1 cellular context compared by ENCODE assay signal in the genomic region with DNA sequence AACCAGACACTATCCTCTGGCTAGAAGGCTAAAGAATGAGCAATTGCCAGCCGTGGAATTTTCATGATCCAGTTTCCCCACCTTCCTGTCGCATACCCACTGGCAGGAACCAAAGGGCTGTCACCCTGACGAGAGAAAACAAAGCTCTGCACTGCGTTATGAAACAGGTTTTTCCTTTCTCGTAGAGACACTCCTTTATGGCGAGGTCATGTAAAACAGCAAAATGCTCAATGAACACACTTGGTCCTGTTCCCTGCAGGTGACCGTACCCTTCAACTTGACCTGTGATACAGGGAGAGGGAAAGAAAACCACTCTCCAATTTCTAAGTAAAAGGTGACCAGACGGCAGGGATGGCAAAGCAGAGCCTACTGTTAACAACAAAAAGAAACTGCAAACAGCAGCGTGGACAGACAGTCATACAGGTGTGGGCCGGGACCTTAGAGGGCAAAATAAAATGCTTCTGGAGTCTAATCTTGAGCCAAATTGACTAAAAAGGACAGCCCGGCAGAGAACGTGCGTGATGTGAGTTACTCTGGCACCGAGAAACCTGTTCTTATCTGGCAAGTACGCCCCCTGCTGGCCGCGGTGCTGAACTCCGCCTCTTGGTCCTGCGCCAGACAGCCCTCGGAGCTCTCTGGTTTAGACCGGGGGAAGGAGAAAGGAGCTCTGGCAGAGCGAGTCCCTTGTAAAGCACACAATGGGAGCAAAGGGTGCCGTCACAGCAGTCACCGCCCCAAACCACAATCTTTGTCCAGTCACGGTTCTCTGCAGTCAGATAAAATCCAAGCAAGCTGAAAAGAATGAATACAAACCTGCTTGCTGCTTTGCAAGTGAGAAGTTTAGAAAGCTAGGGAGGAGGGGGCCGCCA.
A peak's percentile ranks its signal among the peaks of the same experiment; 100 is the strongest.
TF ChIP-seq lines count a peak whose summit lies in the region.

No MANE protein-coding gene starts in this region.

TF ChIP-seq in H1, 55 proteins besides CTCF, POLR2A, EP300 and RAD21:
- no peak for TF ChIP-seq NRF1 (IDR thresholded peaks at IDR 0.05; ENCODE audit: low read depth, low read length)
- TF ChIP-seq HDAC6 (IDR thresholded peaks at IDR 0.05; ENCODE audit: low read depth, low read length): no peak
- TF ChIP-seq POU5F1 (IDR thresholded peaks at IDR 0.05; ENCODE audit: low read depth, low read length): no peak
- no peak for TF ChIP-seq TEAD4 (IDR thresholded peaks at IDR 0.05; ENCODE audit: low read depth, low read length)
- no peak for TF ChIP-seq HDAC2 (IDR thresholded peaks at IDR 0.05; ENCODE audit: borderline replicate concordance in 1 of 2, low read depth in 2 of 2, low read length in 2 of 2)
- TF ChIP-seq CREB1 (IDR thresholded peaks at IDR 0.05): no peak
- no peak for TF ChIP-seq KDM5A (IDR thresholded peaks at IDR 0.05; ENCODE audit: low read length)
- TF ChIP-seq SUZ12 (IDR thresholded peaks at IDR 0.05; ENCODE audit: low read length): no peak
- TF ChIP-seq TBP (IDR thresholded peaks at IDR 0.05; ENCODE audit: low read depth, low read length): no peak; the same call in 1 of the 2 replicates
- no peak for TF ChIP-seq EGR1 (IDR thresholded peaks at IDR 0.05; ENCODE audit: borderline replicate concordance, low read depth, low read length)
- 0 out of 2 replicates have a peak, but pooled peaks have one; percentile 13 for TF ChIP-seq RXRA (IDR thresholded peaks at IDR 0.05; ENCODE audit: insufficient read depth, low read depth, low read length)
- no peak for TF ChIP-seq KDM1A (IDR thresholded peaks at IDR 0.05; ENCODE audit: borderline replicate concordance, low read length)
- no peak for TF ChIP-seq SIX5 (IDR thresholded peaks at IDR 0.05; ENCODE audit: low read depth, low read length)
- TF ChIP-seq GTF2F1 (IDR thresholded peaks at IDR 0.05; ENCODE audit: borderline replicate concordance, low read depth, low read length): no peak
- no peak for TF ChIP-seq JUND (IDR thresholded peaks at IDR 0.05; ENCODE audit: low read length)
- TF ChIP-seq GABPA (IDR thresholded peaks at IDR 0.05; ENCODE audit: borderline replicate concordance, insufficient read depth, low read length): no peak
- TF ChIP-seq MAFK (IDR thresholded peaks at IDR 0.05; ENCODE audit: low read depth, low read length): no peak
- peak; percentile 52 for TF ChIP-seq TAF7 (optimal IDR thresholded peaks at IDR 0.05; ENCODE audit: borderline replicate concordance, low read depth, low read length)
- no peak for TF ChIP-seq TCF12 (IDR thresholded peaks at IDR 0.05; ENCODE audit: low read depth, low read length)
- no peak for TF ChIP-seq SRF (IDR thresholded peaks at IDR 0.05; ENCODE audit: low read depth, low read length)
- TF ChIP-seq CHD2 (IDR thresholded peaks at IDR 0.05; ENCODE audit: low read length): no peak
- TF ChIP-seq BACH1 (IDR thresholded peaks at IDR 0.05; ENCODE audit: low read length): no peak; the same call in 1 of the 2 replicates
- peak; percentile 48; the same call in 1 of the 2 replicates for TF ChIP-seq TAF1 (IDR thresholded peaks at IDR 0.05; ENCODE audit: low read depth, low read length)
- no peak for TF ChIP-seq CBX5 (IDR thresholded peaks at IDR 0.05; ENCODE audit: low read depth, low read length)
- peak; percentile 86 for TF ChIP-seq RBBP5 (IDR thresholded peaks at IDR 0.05; ENCODE audit: borderline replicate concordance, low read depth, low read length)
- TF ChIP-seq SP1 (IDR thresholded peaks at IDR 0.05; ENCODE audit: low read depth, low read length): no peak
- TF ChIP-seq RNF2 (IDR thresholded peaks at IDR 0.05; ENCODE audit: borderline replicate concordance, low read depth, low read length, missing control alignments, poor library complexity, severe bottlenecking): no peak
- peak; percentile 25 for TF ChIP-seq NANOG (IDR thresholded peaks at IDR 0.05; ENCODE audit: insufficient read depth, low read depth, low read length, poor library complexity, severe bottlenecking)
- peak; percentile 79 for TF ChIP-seq ASH2L (IDR thresholded peaks at IDR 0.05; ENCODE audit: low read length)
- no peak for TF ChIP-seq PHF8 (conservative IDR thresholded peaks at IDR 0.05; ENCODE audit: low read depth, low read length)
- TF ChIP-seq JUN (IDR thresholded peaks at IDR 0.05; ENCODE audit: low read depth, low read length): no peak
- TF ChIP-seq SP2 (IDR thresholded peaks at IDR 0.05; ENCODE audit: low read length): no peak
- TF ChIP-seq CTBP2 (IDR thresholded peaks at IDR 0.05; ENCODE audit: borderline replicate concordance, insufficient read depth, insufficient read length, low read length): no peak
- no peak for TF ChIP-seq FOSL1 (IDR thresholded peaks at IDR 0.05; ENCODE audit: insufficient read depth, low read depth, low read length)
- TF ChIP-seq KDM4A (IDR thresholded peaks at IDR 0.05; ENCODE audit: low read depth, low read length, severe bottlenecking): no peak
- TF ChIP-seq CHD1 (IDR thresholded peaks at IDR 0.05; ENCODE audit: low read depth, low read length): no peak
- TF ChIP-seq MAX (IDR thresholded peaks at IDR 0.05): peak; percentile 43; the same call in 1 of the 2 replicates
- TF ChIP-seq, protein P1, sequence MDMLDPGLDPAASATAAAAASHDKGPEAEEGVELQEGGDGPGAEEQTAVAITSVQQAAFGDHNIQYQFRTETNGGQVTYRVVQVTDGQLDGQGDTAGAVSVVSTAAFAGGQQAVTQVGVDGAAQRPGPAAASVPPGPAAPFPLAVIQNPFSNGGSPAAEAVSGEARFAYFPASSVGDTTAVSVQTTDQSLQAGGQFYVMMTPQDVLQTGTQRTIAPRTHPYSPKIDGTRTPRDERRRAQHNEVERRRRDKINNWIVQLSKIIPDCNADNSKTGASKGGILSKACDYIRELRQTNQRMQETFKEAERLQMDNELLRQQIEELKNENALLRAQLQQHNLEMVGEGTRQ (IDR thresholded peaks at IDR 0.05; ENCODE audit: low read length): no peak
- TF ChIP-seq RFX5 (IDR thresholded peaks at IDR 0.05; ENCODE audit: borderline replicate concordance, low read depth, low read length): no peak
- TF ChIP-seq SAP30 (IDR thresholded peaks at IDR 0.05; ENCODE audit: insufficient read depth, insufficient replicate concordance, low read length): no peak
- no peak for TF ChIP-seq POLR2AphosphoS5 (IDR thresholded peaks at IDR 0.05; ENCODE audit: low read depth, low read length)
- peak; percentile 66; the same call in 1 of the 2 replicates for TF ChIP-seq YY1 (IDR thresholded peaks at IDR 0.05; ENCODE audit: low read depth, low read length)
- TF ChIP-seq ATF2 (IDR thresholded peaks at IDR 0.05; ENCODE audit: low read length): no peak
- no peak for TF ChIP-seq SP4 (IDR thresholded peaks at IDR 0.05; ENCODE audit: low read length)
- TF ChIP-seq CBX8 (IDR thresholded peaks at IDR 0.05; ENCODE audit: borderline replicate concordance, low read depth, low read length): no peak
- no peak for TF ChIP-seq E2F6 (IDR thresholded peaks at IDR 0.05)
- no peak for TF ChIP-seq ZNF274 (IDR thresholded peaks at IDR 0.05; ENCODE audit: borderline replicate concordance, extremely low read depth, low read length)
- TF ChIP-seq BRCA1 (IDR thresholded peaks at IDR 0.05; ENCODE audit: low read depth, low read length): no peak
- TF ChIP-seq, protein P2, sequence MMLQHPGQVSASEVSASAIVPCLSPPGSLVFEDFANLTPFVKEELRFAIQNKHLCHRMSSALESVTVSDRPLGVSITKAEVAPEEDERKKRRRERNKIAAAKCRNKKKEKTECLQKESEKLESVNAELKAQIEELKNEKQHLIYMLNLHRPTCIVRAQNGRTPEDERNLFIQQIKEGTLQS (IDR thresholded peaks at IDR 0.05; ENCODE audit: insufficient read depth, low read depth, low read length): no peak
- no peak for TF ChIP-seq SIRT6 (IDR thresholded peaks at IDR 0.05; ENCODE audit: low read length)
- TF ChIP-seq, protein P3, sequence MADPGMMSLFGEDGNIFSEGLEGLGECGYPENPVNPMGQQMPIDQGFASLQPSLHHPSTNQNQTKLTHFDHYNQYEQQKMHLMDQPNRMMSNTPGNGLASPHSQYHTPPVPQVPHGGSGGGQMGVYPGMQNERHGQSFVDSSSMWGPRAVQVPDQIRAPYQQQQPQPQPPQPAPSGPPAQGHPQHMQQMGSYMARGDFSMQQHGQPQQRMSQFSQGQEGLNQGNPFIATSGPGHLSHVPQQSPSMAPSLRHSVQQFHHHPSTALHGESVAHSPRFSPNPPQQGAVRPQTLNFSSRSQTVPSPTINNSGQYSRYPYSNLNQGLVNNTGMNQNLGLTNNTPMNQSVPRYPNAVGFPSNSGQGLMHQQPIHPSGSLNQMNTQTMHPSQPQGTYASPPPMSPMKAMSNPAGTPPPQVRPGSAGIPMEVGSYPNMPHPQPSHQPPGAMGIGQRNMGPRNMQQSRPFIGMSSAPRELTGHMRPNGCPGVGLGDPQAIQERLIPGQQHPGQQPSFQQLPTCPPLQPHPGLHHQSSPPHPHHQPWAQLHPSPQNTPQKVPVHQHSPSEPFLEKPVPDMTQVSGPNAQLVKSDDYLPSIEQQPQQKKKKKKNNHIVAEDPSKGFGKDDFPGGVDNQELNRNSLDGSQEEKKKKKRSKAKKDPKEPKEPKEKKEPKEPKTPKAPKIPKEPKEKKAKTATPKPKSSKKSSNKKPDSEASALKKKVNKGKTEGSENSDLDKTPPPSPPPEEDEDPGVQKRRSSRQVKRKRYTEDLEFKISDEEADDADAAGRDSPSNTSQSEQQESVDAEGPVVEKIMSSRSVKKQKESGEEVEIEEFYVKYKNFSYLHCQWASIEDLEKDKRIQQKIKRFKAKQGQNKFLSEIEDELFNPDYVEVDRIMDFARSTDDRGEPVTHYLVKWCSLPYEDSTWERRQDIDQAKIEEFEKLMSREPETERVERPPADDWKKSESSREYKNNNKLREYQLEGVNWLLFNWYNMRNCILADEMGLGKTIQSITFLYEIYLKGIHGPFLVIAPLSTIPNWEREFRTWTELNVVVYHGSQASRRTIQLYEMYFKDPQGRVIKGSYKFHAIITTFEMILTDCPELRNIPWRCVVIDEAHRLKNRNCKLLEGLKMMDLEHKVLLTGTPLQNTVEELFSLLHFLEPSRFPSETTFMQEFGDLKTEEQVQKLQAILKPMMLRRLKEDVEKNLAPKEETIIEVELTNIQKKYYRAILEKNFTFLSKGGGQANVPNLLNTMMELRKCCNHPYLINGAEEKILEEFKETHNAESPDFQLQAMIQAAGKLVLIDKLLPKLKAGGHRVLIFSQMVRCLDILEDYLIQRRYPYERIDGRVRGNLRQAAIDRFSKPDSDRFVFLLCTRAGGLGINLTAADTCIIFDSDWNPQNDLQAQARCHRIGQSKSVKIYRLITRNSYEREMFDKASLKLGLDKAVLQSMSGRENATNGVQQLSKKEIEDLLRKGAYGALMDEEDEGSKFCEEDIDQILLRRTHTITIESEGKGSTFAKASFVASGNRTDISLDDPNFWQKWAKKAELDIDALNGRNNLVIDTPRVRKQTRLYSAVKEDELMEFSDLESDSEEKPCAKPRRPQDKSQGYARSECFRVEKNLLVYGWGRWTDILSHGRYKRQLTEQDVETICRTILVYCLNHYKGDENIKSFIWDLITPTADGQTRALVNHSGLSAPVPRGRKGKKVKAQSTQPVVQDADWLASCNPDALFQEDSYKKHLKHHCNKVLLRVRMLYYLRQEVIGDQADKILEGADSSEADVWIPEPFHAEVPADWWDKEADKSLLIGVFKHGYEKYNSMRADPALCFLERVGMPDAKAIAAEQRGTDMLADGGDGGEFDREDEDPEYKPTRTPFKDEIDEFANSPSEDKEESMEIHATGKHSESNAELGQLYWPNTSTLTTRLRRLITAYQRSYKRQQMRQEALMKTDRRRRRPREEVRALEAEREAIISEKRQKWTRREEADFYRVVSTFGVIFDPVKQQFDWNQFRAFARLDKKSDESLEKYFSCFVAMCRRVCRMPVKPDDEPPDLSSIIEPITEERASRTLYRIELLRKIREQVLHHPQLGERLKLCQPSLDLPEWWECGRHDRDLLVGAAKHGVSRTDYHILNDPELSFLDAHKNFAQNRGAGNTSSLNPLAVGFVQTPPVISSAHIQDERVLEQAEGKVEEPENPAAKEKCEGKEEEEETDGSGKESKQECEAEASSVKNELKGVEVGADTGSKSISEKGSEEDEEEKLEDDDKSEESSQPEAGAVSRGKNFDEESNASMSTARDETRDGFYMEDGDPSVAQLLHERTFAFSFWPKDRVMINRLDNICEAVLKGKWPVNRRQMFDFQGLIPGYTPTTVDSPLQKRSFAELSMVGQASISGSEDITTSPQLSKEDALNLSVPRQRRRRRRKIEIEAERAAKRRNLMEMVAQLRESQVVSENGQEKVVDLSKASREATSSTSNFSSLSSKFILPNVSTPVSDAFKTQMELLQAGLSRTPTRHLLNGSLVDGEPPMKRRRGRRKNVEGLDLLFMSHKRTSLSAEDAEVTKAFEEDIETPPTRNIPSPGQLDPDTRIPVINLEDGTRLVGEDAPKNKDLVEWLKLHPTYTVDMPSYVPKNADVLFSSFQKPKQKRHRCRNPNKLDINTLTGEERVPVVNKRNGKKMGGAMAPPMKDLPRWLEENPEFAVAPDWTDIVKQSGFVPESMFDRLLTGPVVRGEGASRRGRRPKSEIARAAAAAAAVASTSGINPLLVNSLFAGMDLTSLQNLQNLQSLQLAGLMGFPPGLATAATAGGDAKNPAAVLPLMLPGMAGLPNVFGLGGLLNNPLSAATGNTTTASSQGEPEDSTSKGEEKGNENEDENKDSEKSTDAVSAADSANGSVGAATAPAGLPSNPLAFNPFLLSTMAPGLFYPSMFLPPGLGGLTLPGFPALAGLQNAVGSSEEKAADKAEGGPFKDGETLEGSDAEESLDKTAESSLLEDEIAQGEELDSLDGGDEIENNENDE (IDR thresholded peaks at IDR 0.05; ENCODE audit: insufficient replicate concordance, low read length): no peak
- TF ChIP-seq CEBPB (IDR thresholded peaks at IDR 0.05; ENCODE audit: low read depth, low read length): no peak
- 0 out of 4 replicates have a peak, but pooled peaks of 1 of the 2 experiments have one; percentile 52 for TF ChIP-seq SIN3A (conservative IDR thresholded peaks at IDR 0.05 in 1 of 2, IDR thresholded peaks at IDR 0.05 in 1 of 2; ENCODE audit: low read depth in 1 of 2, low read length in 2 of 2)
- no peak for TF ChIP-seq EZH2 (IDR thresholded peaks at IDR 0.05; ENCODE audit: low read depth, low read length, severe bottlenecking)
